ENCODE assay signal across 7 cellular contexts in the genomic region with DNA sequence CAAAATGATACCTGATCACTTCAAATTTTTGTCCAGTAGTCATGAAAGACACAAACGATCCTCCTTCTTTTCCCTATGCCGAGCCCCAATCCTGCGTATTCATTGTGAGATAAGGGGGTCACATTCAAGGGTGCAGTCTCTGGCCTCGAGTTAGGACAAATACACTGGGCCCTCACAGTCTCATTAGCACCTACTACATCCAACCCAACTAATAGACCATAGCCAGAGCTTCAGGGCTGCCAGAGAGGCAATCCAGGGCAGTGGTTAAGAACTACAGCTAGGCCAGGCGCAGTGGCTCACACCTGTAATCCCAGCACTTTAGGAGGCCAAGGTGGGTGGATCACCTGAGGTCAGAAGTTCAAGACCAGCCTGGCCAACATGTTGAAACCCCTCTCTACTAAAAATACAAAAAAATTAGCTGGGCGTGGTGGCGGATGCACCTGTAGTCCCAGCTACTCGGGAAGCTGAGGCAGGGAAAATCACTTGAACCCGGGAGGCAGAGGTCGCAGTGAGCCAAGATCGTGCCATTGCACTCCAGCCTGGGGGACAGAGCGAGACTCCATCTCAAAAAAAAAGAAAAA. TPM values are rescaled to one million over a fixed set of nuclear protein-coding genes. Genes with fewer than 3 reads are reported as not detected.
DNase-seq lines count a peak whose midpoint lies in the region; ATAC-seq, FAIRE-seq and TF ChIP-seq lines count a peak whose summit lies in the region.
"Not testable (repeated sequence)": the region's sequence is repeated elsewhere in the genome, so short reads cannot be mapped to it uniquely, and the experiment has no call there.

No MANE protein-coding gene starts in this region.

- not testable (repeated sequence) for H3K14ac ChIP-seq in H1 (ENCODE audit: insufficient read length); mesenchymal stem cell (ENCODE audit: low read length in 2 of 2)

- H3K27ac ChIP-seq in HUES6 (ENCODE audit: low read depth, low read length) (peak overlapping the region; percentile 46; the same call in 1 of the 2 replicates), SK-N-MC (peak overlapping the region; percentile 55; the same call in 1 of the 2 replicates), H1 (ENCODE audit: low read depth, low read length) (0 out of 2 replicates have a peak overlapping the region, but pooled peaks have one; percentile 14), right atrium auricular region (peak overlapping the region; percentile 82 to 93), psoas muscle (peak overlapping the region; percentile 98)
- H3K27ac ChIP-seq in mesenchymal stem cell (ENCODE audit: low read length, poor library complexity, severe bottlenecking): not testable (repeated sequence)

- H4K8ac ChIP-seq in H1 (ENCODE audit: extremely low read depth, insufficient read depth, low read length); mesenchymal stem cell (ENCODE audit: low read length): not testable (repeated sequence)

- H3K4me2 ChIP-seq in H1 (ENCODE audit: insufficient read depth in 1 of 2, low read depth in 2 of 2, low read length in 2 of 2); mesenchymal stem cell (ENCODE audit: low read length, poor library complexity, severe bottlenecking): not testable (repeated sequence)

- H3K56ac ChIP-seq in H1 (replicated peaks; ENCODE audit: insufficient read length, low read depth, low read length): not testable (repeated sequence)

- not testable (repeated sequence) for FAIRE-seq in H1 (lab: Jason Lieb, UNC)

- not testable (repeated sequence) for H3K36me3 Mint-ChIP-seq in type B pancreatic cell

- H3K36me3 ChIP-seq in HUES6 (ENCODE audit: control insufficient read depth, insufficient read depth, low read length); SK-N-MC (ENCODE audit: insufficient read depth, low read length); right atrium auricular region; mesenchymal stem cell (ENCODE audit: control insufficient read depth in 1 of 2, insufficient read depth in 2 of 2, low read depth in 1 of 2, low read length in 2 of 2); psoas muscle (ENCODE audit: insufficient read depth in 1 of 2, low read depth in 1 of 2): not testable (repeated sequence)
- peaks cover 0 to 30% (median 0%) of the 10 kb centered on the region in 4 experiments; a peak in 1 of 8 replicates for H3K36me3 ChIP-seq in H1 (ENCODE audit: control insufficient read depth in 2 of 4, insufficient read depth in 4 of 4, low read length in 3 of 4)

- peak overlapping the region; percentile 10 for H3K4ac ChIP-seq in H1 (replicated peaks; ENCODE audit: insufficient read length, low read depth, low read length)
- not testable (repeated sequence) for H3K4ac ChIP-seq in mesenchymal stem cell (ENCODE audit: low read depth in 1 of 2, low read length in 2 of 2)

- H3K23ac ChIP-seq in H1 (ENCODE audit: insufficient read length); mesenchymal stem cell (ENCODE audit: low read length in 2 of 2): not testable (repeated sequence)

- 0 out of 2 replicates have a peak overlapping the region, but pooled peaks have one; percentile 16 for H2BK5ac ChIP-seq in H1 (ENCODE audit: low read depth, low read length)
- H2BK5ac ChIP-seq in mesenchymal stem cell (ENCODE audit: low read depth, low read length, poor library complexity, severe bottlenecking): not testable (repeated sequence)

- ATAC-seq in psoas muscle: not testable (repeated sequence)

- not testable (repeated sequence) for H2AK5ac ChIP-seq in H1 (ENCODE audit: low read depth, low read length)
- H2AK5ac ChIP-seq in mesenchymal stem cell (ENCODE audit: low read length, severe bottlenecking): peak overlapping the region; percentile 74

- H3K79me2 ChIP-seq in H1 (ENCODE audit: control insufficient read depth in 1 of 2, insufficient read depth in 2 of 2, low read length in 2 of 2): peaks cover 0 to 58% of the 10 kb centered on the region in 2 experiments; a peak in 3 of 4 replicates

- POLR2A ChIA-PET in H1 (lab: Charles Lee; ENCODE audit: partially characterized antibody): interaction anchor here (0.6 to 39.1 kb wide), 10 partner anchors 11 to 205 kb away, joined by 3 to 1024 read pairs (median 4); a partner anchor contains a TSS

- not testable (repeated sequence) for H2BK120ac ChIP-seq in H1 (replicated peaks; ENCODE audit: low read depth, low read length); mesenchymal stem cell (ENCODE audit: low read depth, low read length)

- H3K4me1 ChIP-seq in HUES6 (ENCODE audit: control insufficient read depth, insufficient read depth, low read length) (peaks cover 56% of the 10 kb centered on the region), H1 (replicated peaks in 1 of 4; ENCODE audit: control insufficient read depth in 3 of 4, insufficient read depth in 4 of 4, low read length in 3 of 4) (peaks cover 18 to 47% (median 32%) of the 10 kb centered on the region in 4 experiments), right atrium auricular region (peaks cover 0 to 41% of the 10 kb centered on the region in 2 donors), mesenchymal stem cell (ENCODE audit: control insufficient read depth, insufficient read depth, low read depth, low read length) (peaks cover 33% of the 10 kb centered on the region), psoas muscle (peaks cover 43% of the 10 kb centered on the region)

- H2BK15ac ChIP-seq in H1 (ENCODE audit: low read length): not testable (repeated sequence)
- H2BK15ac ChIP-seq in mesenchymal stem cell (ENCODE audit: low read depth, poor library complexity, severe bottlenecking): peak overlapping the region; percentile 78

- H3K27me3 Mint-ChIP-seq in type B pancreatic cell: not testable (repeated sequence)

- not testable (repeated sequence) for H4K5ac ChIP-seq in H1 (ENCODE audit: insufficient read length, low read depth, low read length)

- H3K79me1 ChIP-seq in H1 (ENCODE audit: low read depth, low read length); mesenchymal stem cell (replicated peaks; ENCODE audit: low read length, poor library complexity, severe bottlenecking): not testable (repeated sequence)

- intact Hi-C loops in psoas muscle (cut with DNase I): loop anchor here in 1 of 2 donors (2.0 kb wide), 1 partner anchor 68 kb away; no protein-coding TSS in a partner anchor

- H4K91ac ChIP-seq in H1 (replicated peaks; ENCODE audit: insufficient read length, low read length): not testable (repeated sequence)
- H4K91ac ChIP-seq in mesenchymal stem cell (ENCODE audit: low read length): peak overlapping the region; percentile 76

- not testable (repeated sequence) for H3K27me3 ChIP-seq in HUES6 (ENCODE audit: control insufficient read depth, insufficient read depth, low read length); H1 (replicated peaks in 1 of 4; ENCODE audit: control insufficient read depth in 3 of 4, extremely low read depth in 1 of 4, insufficient read depth in 3 of 4, low read length in 3 of 4); right atrium auricular region; mesenchymal stem cell (ENCODE audit: control insufficient read depth in 1 of 2, insufficient read depth in 1 of 2, low read length in 2 of 2); psoas muscle (ENCODE audit: insufficient read depth in 3 of 3, low read length in 2 of 3)

- H2BK20ac ChIP-seq in H1 (ENCODE audit: low read length): not testable (repeated sequence)

- not testable (repeated sequence) for DNase-seq in SK-N-MC (ENCODE audit: low read depth, low spot score); H1 (ENCODE audit: low read depth in 1 of 2, low spot score in 2 of 2); right atrium auricular region (ENCODE audit: low spot score); mesenchymal stem cell; psoas muscle; type B pancreatic cell (ENCODE audit: extremely low spot score, unreplicated experiment)

- not testable (repeated sequence) for TF ChIP-seq POLR2A in H1 (IDR thresholded peaks at IDR 0.05; ENCODE audit: control extremely low read depth in 1 of 2, low read depth in 2 of 2, low read length in 2 of 2)

- TF ChIP-seq RAD21 in H1 (IDR thresholded peaks at IDR 0.05 in 1 of 2, conservative IDR thresholded peaks at IDR 0.05 in 1 of 2; ENCODE audit: low read depth in 2 of 2, low read length in 2 of 2): not testable (repeated sequence)

- H3K9ac ChIP-seq in HUES6 (ENCODE audit: low read length): peak overlapping the region; percentile 25
- H3K9ac ChIP-seq in SK-N-MC (ENCODE audit: insufficient read length); H1 (replicated peaks in 1 of 4; ENCODE audit: extremely low read depth in 1 of 4, low read depth in 3 of 4, low read length in 3 of 4); mesenchymal stem cell (ENCODE audit: low read length): not testable (repeated sequence)

- H3K23me2 ChIP-seq in H1 (ENCODE audit: low read depth, low read length): not testable (repeated sequence)

- not testable (repeated sequence) for H4K20me1 ChIP-seq in H1 (replicated peaks in 1 of 2; ENCODE audit: control insufficient read depth in 1 of 2, insufficient read depth in 2 of 2, low read length in 2 of 2)

- not testable (repeated sequence) for TF ChIP-seq CTCF in H1 (IDR thresholded peaks at IDR 0.05; ENCODE audit: control extremely low read depth in 1 of 3, insufficient read depth in 1 of 3, low read depth in 1 of 3, low read length in 3 of 3); right atrium auricular region (IDR thresholded peaks at IDR 0.05); psoas muscle (IDR thresholded peaks at IDR 0.05); type B pancreatic cell (conservative IDR thresholded peaks at IDR 0.05)

- H2BK12ac ChIP-seq in H1 (ENCODE audit: low read depth, low read length): peak overlapping the region; percentile 30; the same call in 1 of the 2 replicates
- peak overlapping the region in 1 of 2 experiments; percentile 45 for H2BK12ac ChIP-seq in mesenchymal stem cell (ENCODE audit: low read length in 2 of 2)

- 95% methylated on average over 12 of the region's 12 CpGs; no CpG with 5 or more reads in 1 of the 2 experiments for WGBS in H1 (ENCODE audit: extremely low coverage in 1 of 2, insufficient coverage in 1 of 2, insufficient read length in 1 of 2, insufficient replicate concordance in 2 of 2, low coverage in 1 of 2, low lambda C conversion rate in 2 of 2, missing lambda C conversion rate in 1 of 2), 2 experiments
- 97% methylated on average over 12 of the region's 12 CpGs for WGBS in mesenchymal stem cell
- 86 to 90% (median 88%) methylated on average over 12 of the region's 12 CpGs for WGBS in psoas muscle, 3 donors

- H3K9me3 Mint-ChIP-seq in type B pancreatic cell: not testable (repeated sequence)

- H3K27ac Mint-ChIP-seq in type B pancreatic cell: peak overlapping the region; percentile 83

- not testable (repeated sequence) for TF ChIP-seq EP300 in H1 (IDR thresholded peaks at IDR 0.05; ENCODE audit: borderline replicate concordance in 1 of 2, low read depth in 2 of 2, low read length in 2 of 2)

- CTCF ChIA-PET in H1 (lab: Charles Lee; ENCODE audit: partially characterized antibody): interaction anchor here (1.0 to 5.1 kb wide), 15 partner anchors 9 to 149 kb away, joined by 3 to 39 read pairs (median 5); a partner anchor contains a TSS

- H3K18ac ChIP-seq in H1 (ENCODE audit: extremely low read depth, low read length) (peak overlapping the region; percentile 63), mesenchymal stem cell (ENCODE audit: low read depth in 1 of 2, low read length in 2 of 2) (peak overlapping the region in 1 of 2 experiments; percentile 6)

- not testable (repeated sequence) for H3K9me3 ChIP-seq in HUES6 (ENCODE audit: control insufficient read depth, insufficient read depth, low read depth, low read length); SK-N-MC (ENCODE audit: low read depth, low read length); H1 (ENCODE audit: insufficient read depth in 2 of 2, low read depth in 1 of 2, low read length in 1 of 2); right atrium auricular region; mesenchymal stem cell (ENCODE audit: control insufficient read depth, low read length); psoas muscle

- not testable (repeated sequence) for H3K4me3 ChIP-seq in HUES6 (ENCODE audit: low read depth, low read length); SK-N-MC; H1 (ENCODE audit: extremely low read depth in 1 of 4, insufficient read depth in 2 of 4, low read depth in 3 of 4, low read length in 4 of 4); right atrium auricular region; mesenchymal stem cell (ENCODE audit: insufficient read depth in 1 of 2, low read depth in 1 of 2, low read length in 2 of 2); psoas muscle

- H3K4me1 Mint-ChIP-seq in type B pancreatic cell (ENCODE audit: unreplicated experiment): peaks cover 45% of the 10 kb centered on the region

- H2AFZ ChIP-seq in H1 (ENCODE audit: low read length); mesenchymal stem cell (ENCODE audit: low read depth, low read length): not testable (repeated sequence)

- not testable (repeated sequence) for H3K4me3 Mint-ChIP-seq in type B pancreatic cell

RNA-seq across cellular contexts. Expression of a gene that starts 41.0 kb away (rescaled TPM):
- total RNA-seq in H1 (2021; fragmentation: NEBNext Ultra II Directional; extraction: Animal tissue kit (Norgen Biotek cat#: 25700)): 94.1 and 94.9 TPM in 2 replicates
- polyA plus RNA-seq in H1 (2011; rRNA removed) (25.5 and 42.7 TPM in 2 replicates), psoas muscle (10 to 100 TPM in 1 of 3 donors, 1 to 10 TPM in 2; 2.8 to 16.5 (median 7.8) TPM)
- polyA plus RNA-seq in H1 (2011; cell fraction: cytosol; rRNA removed): 37.3 TPM
- 72.2 TPM for polyA plus RNA-seq in H1 (2011; cell fraction: nucleus; rRNA removed)
- 46.3 to 53.0 TPM (median 51.3 TPM) in 4 replicates for polyA plus RNA-seq in H1 (2012, experiment 1 of 2)
- 57.3 TPM for polyA plus RNA-seq in H1 (2012, experiment 2 of 2)
- 57.8 TPM for polyA plus RNA-seq in H1 (2013, experiment 1 of 2)
- 62.4 TPM for polyA plus RNA-seq in H1 (2013, experiment 2 of 2)
- polyA minus RNA-seq in H1 (2011; rRNA and poly(A)+ RNA removed): 39.5 and 58.4 TPM in 2 replicates
- 29.6 TPM for polyA minus RNA-seq in H1 (2011; cell fraction: cytosol; rRNA and poly(A)+ RNA removed)
- polyA minus RNA-seq in H1 (2011; cell fraction: nucleus; rRNA and poly(A)+ RNA removed): 30.4 TPM
- total RNA-seq in right atrium auricular region (10 to 100 TPM; 28.0 to 46.2 TPM), psoas muscle (10 to 100 TPM; 18.0 to 45.5 (median 32.8) TPM), type B pancreatic cell (ENCODE audit: low replicate concordance) (41.5 and 74.2 TPM in 2 replicates)
- polyA plus RNA-seq in mesenchymal stem cell (2013, experiment 1 of 2): 14.5 TPM
- 13.6 TPM for polyA plus RNA-seq in mesenchymal stem cell (2013, experiment 2 of 2)
